ENCODE assay signal across 31 cellular contexts in the genomic region with DNA sequence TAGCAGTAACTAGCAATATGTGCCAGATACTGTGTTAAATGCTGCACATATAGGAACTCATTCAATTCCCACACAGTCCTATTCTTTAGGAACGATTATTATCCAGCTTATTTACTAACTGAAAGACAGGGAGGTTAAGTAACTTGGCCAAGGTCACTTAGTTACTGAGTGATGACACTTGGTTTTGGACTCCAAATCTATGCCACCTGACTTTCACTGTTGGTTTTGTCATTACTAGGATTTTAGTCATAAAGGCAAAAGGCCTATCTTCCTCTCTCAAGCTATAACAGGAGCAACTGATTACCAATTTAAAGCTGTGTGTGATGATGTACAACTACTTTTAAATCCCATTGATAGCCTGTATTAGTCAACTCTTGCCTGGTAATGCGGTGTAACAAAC.
"Had no signal": no experiment of that assay in that cellular context is flagged by ENCODE, and none has a peak within 500 bp of the region (broad histone marks: within the 10 kb centered on the region; RNA-seq: fewer than 3 reads in every experiment).

No MANE protein-coding gene starts in this region.

- H3K36me3 ChIP-seq: SJCRH30 had no signal

- H3K9me3 ChIP-seq: SJCRH30 had no signal

- H3K27ac ChIP-seq: KMS-11, PC-9, RWPE1, SJCRH30, SK-N-MC had no signal

- H3K4me3 ChIP-seq: PC-9, SJCRH30, SK-N-MC had no signal

- H3K9ac ChIP-seq: KMS-11 had no signal

- DNase-seq: Karpas-422, KBM-7, NCI-H1092, NCI-H1105, NCI-H1417 treated with DMSO at 0.1 percent for 48 hours, NCI-H146, NCI-H1694, NCI-H187, NCI-H1930, NCI-H2029 treated with DMSO at 0.1 percent for 48 hours, NCI-H2081 treated with DMSO at 0.1 percent for 48 hours, NCI-H2107, NCI-H2171, NCI-H226, NCI-H446 treated with DMSO at 0.1 percent for 48 hours, NCI-H510A, NCI-H524, NCI-H526, NCI-H69, NCI-H748 treated with DMSO at 0.1 percent for 48 hours, NCI-H82, PC-9, SHP77, SIG-M5, SJCRH30 had no signal

- ATAC-seq: Panc1, Right ventricle myocardium inferior, SK-N-SH treated with all-trans-retinoic acid at 6 μM for 48 hours had no signal

- H3K27me3 ChIP-seq: SJCRH30 had no signal

- H3K4me2 ChIP-seq: KMS-11, PC-9 had no signal

- H2AFZ ChIP-seq: PC-9 had no signal
